ENCODE assay signal across 1 cellular context in genomic region chr15:63354771-63355650, GRCh38.
TF ChIP-seq lines count a peak whose summit lies in the region.

No MANE protein-coding gene starts in this region.

TF ChIP-seq in GM23338, 12 proteins besides CTCF, POLR2A, EP300 and RAD21 (continued from another document):
- TF ChIP-seq ZNF462 (CRISPR knock-in tag; IDR thresholded peaks at IDR 0.05), result no peak
- TF ChIP-seq EZH2 (IDR thresholded peaks at IDR 0.05; ENCODE audit: low read depth, unreplicated experiment), result no peak
- no peak for TF ChIP-seq CREB1 (CRISPR knock-in tag; IDR thresholded peaks at IDR 0.05; ENCODE audit: low read depth)
